ENCODE assay signal across 10 cellular contexts in genomic region chr3:101938262-101938847, GRCh38.
DNase-seq lines count a peak whose midpoint lies in the region; ATAC-seq and TF ChIP-seq lines count a peak whose summit lies in the region.
"Had no signal": no experiment of that assay in that cellular context is flagged by ENCODE, and none has a peak within 500 bp of the region (broad histone marks: within the 10 kb centered on the region; RNA-seq: fewer than 3 reads in every experiment).

No MANE protein-coding gene starts in this region.

- H4K20me1 ChIP-seq in OCI-LY3 (ENCODE audit: insufficient read depth, low read length) = no peaks in the 10 kb centered on the region

- no peaks in the 10 kb centered on the region for H3K9me3 ChIP-seq in OCI-LY3 (ENCODE audit: insufficient read depth, low read length)
- no peaks in the 10 kb centered on the region for H3K9me3 ChIP-seq in neutrophil
- H3K9me3 ChIP-seq in right atrium auricular region = no peaks in the 10 kb centered on the region
- H3K9me3 ChIP-seq: tibial artery had no signal

- H3K9ac ChIP-seq in OCI-LY3 (ENCODE audit: low read length) = peak overlapping the region; percentile 79

- H3K4me1 ChIP-seq in OCI-LY3 (ENCODE audit: low read length) = peaks cover 93% of the 10 kb centered on the region
- peaks cover 85 to 87% of the 10 kb centered on the region in 2 experiments for H3K4me1 ChIP-seq in neutrophil (ENCODE audit: control insufficient read depth in 1 of 2, insufficient read depth in 1 of 2, low read depth in 1 of 2, low read length in 1 of 2)
- peaks cover 0 to 48% of the 10 kb centered on the region in 2 donors for H3K4me1 ChIP-seq in right atrium auricular region

- peak; percentile 45 for ATAC-seq in GM19035 (IDR thresholded peaks at IDR 0.05; ENCODE audit: unreplicated experiment)
- ATAC-seq in HG02943 (IDR thresholded peaks at IDR 0.05; ENCODE audit: low read depth, unreplicated experiment) = peak; percentile 43
- no peak for ATAC-seq in esophagus mucosa
- ATAC-seq: HCT116 had no signal

- peak overlapping the region; percentile 65 for H3K4me2 ChIP-seq in OCI-LY3 (ENCODE audit: low read length)

- H3K4me3 ChIP-seq in OCI-LY3 (ENCODE audit: low read length) (peak overlapping the region; percentile 23), neutrophil (ENCODE audit: low read depth in 1 of 2, low read length in 1 of 2) (peak overlapping the region in 1 of 2 experiments; percentile 32), right atrium auricular region (no peak overlapping the region)
- H3K4me3 ChIP-seq: tibial artery had no signal

- TF ChIP-seq CTCF in OCI-LY3 (IDR thresholded peaks at IDR 0.05; ENCODE audit: low read depth, low read length) = no peak
- TF ChIP-seq CTCF in neutrophil (IDR thresholded peaks at IDR 0.05) = no peak
- no peak for TF ChIP-seq CTCF in right atrium auricular region (IDR thresholded peaks at IDR 0.05)

- H3K27ac ChIP-seq in OCI-LY3 (ENCODE audit: low read length) = peak overlapping the region; percentile 96
- H3K27ac ChIP-seq in neutrophil = peak overlapping the region; percentile 90
- H3K27ac ChIP-seq in right atrium auricular region = no peak overlapping the region
- H3K27ac ChIP-seq: tibial artery had no signal

- no peaks in the 10 kb centered on the region for H3K27me3 ChIP-seq in OCI-LY3 (ENCODE audit: low read depth, low read length)
- H3K27me3 ChIP-seq in neutrophil = no peaks in the 10 kb centered on the region
- H3K27me3 ChIP-seq in right atrium auricular region = no peaks in the 10 kb centered on the region
- H3K27me3 ChIP-seq: tibial artery had no signal

- DNase-seq in NCI-H187 treated with DMSO at 0.1 percent for 48 hours (lab: John Stamatoyannopoulos, UW) = no peak
- DNase-seq in NCI-H187 (lab: John Stamatoyannopoulos, UW) = no peak
- no peak for DNase-seq in right atrium auricular region (ENCODE audit: low spot score)
- DNase-seq: tibial artery had no signal

- H3K79me2 ChIP-seq in OCI-LY3 (ENCODE audit: low read length) = no peaks in the 10 kb centered on the region

- no peak overlapping the region for H2AFZ ChIP-seq in OCI-LY3 (ENCODE audit: low read depth, low read length)

- H3K36me3 ChIP-seq in OCI-LY3 (replicated peaks; ENCODE audit: low read depth, low read length) (no peaks in the 10 kb centered on the region), neutrophil (no peaks in the 10 kb centered on the region), right atrium auricular region (no peaks in the 10 kb centered on the region)
- H3K36me3 ChIP-seq: tibial artery had no signal

Comparison
In these comparisons a context has a peak if more than half of its experiments do, and no peak if none do; other contexts are left out.
1. H3K27ac ChIP-seq: peak in OCI-LY3 (single experiment) and neutrophil (single experiment); none in right atrium auricular region (0 of 2).